ENCODE assay signal across 14 cellular contexts in the genomic region with DNA sequence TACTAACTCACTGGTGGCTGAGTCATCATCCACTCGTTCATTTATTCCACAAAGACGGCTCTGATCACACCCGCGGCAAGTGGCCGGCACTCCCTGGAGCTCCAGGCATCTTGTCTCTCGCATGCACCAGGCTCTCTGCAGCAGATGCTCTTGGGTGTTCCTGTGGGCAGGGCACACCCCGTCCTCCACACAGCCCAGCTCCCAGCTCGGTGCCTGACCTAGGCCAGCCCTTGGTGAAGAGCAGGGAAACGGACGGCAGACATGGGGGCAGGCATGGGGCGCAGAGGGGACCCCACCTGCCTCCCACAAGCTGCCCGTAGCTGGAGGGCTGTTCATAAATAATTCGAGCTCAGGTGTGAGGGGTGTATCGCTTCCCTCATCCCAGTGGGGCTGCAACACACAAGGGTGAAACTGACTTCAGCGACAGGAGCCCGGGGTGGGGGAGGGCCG. TPM values are rescaled to one million over a fixed set of nuclear protein-coding genes. Genes with fewer than 3 reads are reported as not detected.
DNase-seq lines count a peak whose midpoint lies in the region; ATAC-seq, FAIRE-seq and TF ChIP-seq lines count a peak whose summit lies in the region.
"Had no signal": no experiment of that assay in that cellular context is flagged by ENCODE, and none has a peak within 500 bp of the region (broad histone marks: within the 10 kb centered on the region; RNA-seq: fewer than 3 reads in every experiment).

No MANE protein-coding gene starts in this region.

- H3K4me3 ChIP-seq in AG04449 (ENCODE audit: low read depth, low read length) (no peak overlapping the region), HepG2 (replicated peaks in 1 of 3; ENCODE audit: insufficient read depth in 1 of 3, low read depth in 2 of 3, low read length in 3 of 3) (no peak overlapping the region; a peak in 1 of 6 replicates)
- H3K4me3 ChIP-seq: HAP-1 had no signal

- no peaks in the 10 kb centered on the region for H3K36me3 ChIP-seq in HepG2 (replicated peaks in 1 of 2; ENCODE audit: control insufficient read depth in 1 of 2, insufficient read depth in 2 of 2, low read length in 2 of 2)
- H3K36me3 ChIP-seq: brain microvascular endothelial cell, HAP-1 had no signal

- no peak for TF ChIP-seq CTCF in AG04449 (IDR thresholded peaks at IDR 0.05; ENCODE audit: insufficient read depth, low read length, missing control alignments)
- no peak for TF ChIP-seq CTCF in HepG2 (CRISPR knock-in tag; IDR thresholded peaks at IDR 0.05)
- no peak for TF ChIP-seq CTCF in D721Med (IDR thresholded peaks at IDR 0.05; ENCODE audit: insufficient read depth, missing control alignments)
- no peak for TF ChIP-seq CTCF in osteocyte (IDR thresholded peaks at IDR 0.05)

- H3K79me2 ChIP-seq in HepG2 (ENCODE audit: insufficient read depth, low read length): no peaks in the 10 kb centered on the region
- H3K79me2 ChIP-seq: parathyroid adenoma had no signal

- no TSS peak for BruUV-seq in HepG2 (replicated peaks; lab: Mats Ljungman, UMichigan)

- no peaks in the 10 kb centered on the region for H3K9me3 Mint-ChIP-seq in activated naive CD4-positive, alpha-beta T cell treated with anti-CD3 and anti-CD28 coated beads, Interleukin-2, amount 50 U/mL, for 72 hours
- H3K9me3 Mint-ChIP-seq in osteocyte (ENCODE audit: unreplicated experiment): no peaks in the 10 kb centered on the region
- H3K9me3 Mint-ChIP-seq: stimulated activated naive B cell treated with anti-CD40 and anti-IgM and Interleukin-4, amounts not matched to agents 10 μg/mL and 1 μg/mL and 100 μg/mL, for 72 hours had no signal

- H3K4me1 Mint-ChIP-seq in osteocyte (ENCODE audit: unreplicated experiment): peaks cover 8% of the 10 kb centered on the region
- H3K4me1 Mint-ChIP-seq: CD4-positive, CD25-positive, alpha-beta regulatory T cell; stimulated activated naive B cell treated with anti-CD40 and anti-IgM and Interleukin-4, amounts not matched to agents 10 μg/mL and 1 μg/mL and 100 μg/mL, for 72 hours had no signal

- H3K4me2 ChIP-seq in HepG2 (ENCODE audit: low read depth, low read length): peak overlapping the region; percentile 28; the same call in 1 of the 2 replicates

- peaks cover 28% of the 10 kb centered on the region for H3K27me3 Mint-ChIP-seq in osteocyte (ENCODE audit: unreplicated experiment)

- H3K9ac ChIP-seq in HepG2 (ENCODE audit: insufficient read depth, low read depth, low read length): no peak overlapping the region
- H3K9ac ChIP-seq: parathyroid adenoma had no signal

- H4K20me1 ChIP-seq in HepG2 (ENCODE audit: insufficient read depth, low read length): no peaks in the 10 kb centered on the region

- DNase-seq in AG04449 (ENCODE audit: low read depth, low spot score) (peak; percentile 7), Daoy (ENCODE audit: low read depth) (peak; percentile 33), RCC 7860 (ENCODE audit: low spot score) (peak; percentile 54), HepG2 (ENCODE audit: low spot score) (peak; percentile 74), D721Med (ENCODE audit: insufficient read length, low spot score) (no peak), osteocyte (ENCODE audit: extremely low spot score, unreplicated experiment) (no peak)
- DNase-seq in activated naive CD4-positive, alpha-beta T cell treated with anti-CD3 and anti-CD28 coated beads, Interleukin-2, amount 50 U/mL, for 72 hours (ENCODE audit: low spot score in 2 of 2): no peak
- DNase-seq: CD4-positive, CD25-positive, alpha-beta regulatory T cell; hippocampal formation; stimulated activated naive B cell treated with anti-CD40 and anti-IgM and Interleukin-4, amounts not matched to agents 10 μg/mL and 1 μg/mL and 100 μg/mL, for 72 hours had no signal

- ATAC-seq in HepG2: peak; percentile 9; the same call in 1 of the 3 replicates
- no peak for ATAC-seq in activated naive CD4-positive, alpha-beta T cell treated with anti-CD3 and anti-CD28 coated beads, Interleukin-2, amount 50 U/mL, for 72 hours
- no peak for ATAC-seq in GM18511 (IDR thresholded peaks at IDR 0.05; ENCODE audit: unreplicated experiment)
- ATAC-seq: stimulated activated naive B cell treated with anti-CD40 and anti-IgM and Interleukin-4, amounts not matched to agents 10 μg/mL and 1 μg/mL and 100 μg/mL, for 72 hours had no signal

- peaks cover 66% of the 10 kb centered on the region for H3K4me1 ChIP-seq in HepG2 (ENCODE audit: insufficient read depth, low read length)
- H3K4me1 ChIP-seq: HAP-1, parathyroid adenoma had no signal

- CTCF ChIA-PET in AG04449 (lab: Yijun Ruan, JAX): interaction anchor here (1.1 to 1.7 kb wide), 3 partner anchors 83 to 280 kb away, joined by 3 to 6 read pairs (median 4); no protein-coding TSS in a partner anchor
- CTCF ChIA-PET in HepG2 (lab: Yijun Ruan, JAX; ENCODE audit: low intra/inter-chr PET ratio, low total read pairs): no interaction called here

- TF ChIP-seq EP300 in HepG2 (IDR thresholded peaks at IDR 0.05; ENCODE audit: low read depth in 2 of 2, low read length in 2 of 2) (peak in 1 of 2 experiments; percentile 41; a peak in 1 of 4 replicates), HepG2 (CRISPR knock-in tag; IDR thresholded peaks at IDR 0.05; ENCODE audit: borderline replicate concordance) (no peak; the same call in 1 of the 2 replicates)

- H3K27ac Mint-ChIP-seq in activated naive CD4-positive, alpha-beta T cell treated with anti-CD3 and anti-CD28 coated beads, Interleukin-2, amount 50 U/mL, for 72 hours: no peak overlapping the region
- H3K27ac Mint-ChIP-seq in osteocyte (ENCODE audit: unreplicated experiment): no peak overlapping the region
- H3K27ac Mint-ChIP-seq: CD4-positive, CD25-positive, alpha-beta regulatory T cell; stimulated activated naive B cell treated with anti-CD40 and anti-IgM and Interleukin-4, amounts not matched to agents 10 μg/mL and 1 μg/mL and 100 μg/mL, for 72 hours had no signal

- no peaks in the 10 kb centered on the region for H3K36me3 Mint-ChIP-seq in activated naive CD4-positive, alpha-beta T cell treated with anti-CD3 and anti-CD28 coated beads, Interleukin-2, amount 50 U/mL, for 72 hours
- no peaks in the 10 kb centered on the region for H3K36me3 Mint-ChIP-seq in osteocyte (ENCODE audit: unreplicated experiment)
- H3K36me3 Mint-ChIP-seq: CD4-positive, CD25-positive, alpha-beta regulatory T cell; stimulated activated naive B cell treated with anti-CD40 and anti-IgM and Interleukin-4, amounts not matched to agents 10 μg/mL and 1 μg/mL and 100 μg/mL, for 72 hours had no signal

- in situ Hi-C loops in HepG2 (cut with HindIII; ENCODE audit: extremely low pct_ligation_motif_present, low pct_unique_long_range_greater_than_20kb): loop anchor here (5.0 kb wide), 1 partner anchor 50 kb away; the partner anchor contains the start of gene INHBB

- intact Hi-C loops in HepG2 (cut with micrococcal nuclease; ENCODE audit: unreplicated experiment): loop anchor here (5.0 kb wide), 2 partner anchors 155 to 280 kb away; no protein-coding TSS in a partner anchor

- no peak for TF ChIP-seq POLR2A in HepG2 (IDR thresholded peaks at IDR 0.05; ENCODE audit: insufficient read depth in 1 of 2, low read depth in 2 of 2, low read length in 2 of 2)

- no peak for TF ChIP-seq RAD21 in HepG2 (CRISPR knock-in tag; IDR thresholded peaks at IDR 0.05)

- no peak overlapping the region for H2AFZ ChIP-seq in HepG2 (ENCODE audit: low read length)
- H2AFZ ChIP-seq: parathyroid adenoma had no signal

- FAIRE-seq in RCC 7860 (lab: Jason Lieb, UNC): no peak
- no peak for FAIRE-seq in HepG2 (lab: Jason Lieb, UNC)
- no peak for FAIRE-seq in D721Med (lab: Jason Lieb, UNC)

- no peak overlapping the region for H3K4me3 Mint-ChIP-seq in osteocyte (ENCODE audit: unreplicated experiment)
- H3K4me3 Mint-ChIP-seq: CD4-positive, CD25-positive, alpha-beta regulatory T cell had no signal

- POLR2A ChIA-PET in AG04449 (lab: Yijun Ruan, JAX): no interaction called here
- POLR2A ChIA-PET in HepG2 (lab: Yijun Ruan, JAX): interaction anchor here (1.4 to 7.0 kb wide), 2 partner anchors 13 to 68 kb away, joined by 5 to 55 read pairs; no protein-coding TSS in a partner anchor

- WGBS in HepG2 (ENCODE audit: low lambda C conversion rate): 35% methylated on average over 15 of the region's 17 CpGs

- H3K27ac ChIP-seq in HepG2 (ENCODE audit: extremely low read length, insufficient read depth, low read length): no peak overlapping the region
- H3K27ac ChIP-seq: brain microvascular endothelial cell, parathyroid adenoma had no signal

- no peaks in the 10 kb centered on the region for H3K9me3 ChIP-seq in HepG2 (ENCODE audit: low read length)
- H3K9me3 ChIP-seq: HAP-1 had no signal

- peaks cover 0 to 7% of the 10 kb centered on the region in 2 experiments; a peak in 2 of 5 replicates for H3K27me3 ChIP-seq in HepG2 (ENCODE audit: control insufficient read depth in 1 of 2, insufficient read depth in 2 of 2, low read length in 2 of 2)

TF ChIP-seq in HepG2, 621 proteins besides CTCF, POLR2A, EP300 and RAD21 (continues in another document):
- TF ChIP-seq KDM3A (CRISPR knock-in tag; IDR thresholded peaks at IDR 0.05; ENCODE audit: low read depth) (no peak), GTF3A (CRISPR knock-in tag; conservative IDR thresholded peaks at IDR 0.05) (no peak)

RNA-seq across cellular contexts. Expression of gene INHBB, which starts 51.5 kb away (rescaled TPM):
- total RNA-seq in Daoy (2014; rRNA removed; shearing (Covaris generic)): 0.29 and 1.0 TPM in 2 replicates
- total RNA-seq in HepG2 (2016; rRNA removed; fragmentation: Illumina TruSeq; extraction: Trizol) (0.17 and 0.20 TPM in 2 replicates), osteocyte (0.50 and 0.62 TPM in 2 replicates)
- total RNA-seq in HepG2 (2016; cell fraction: cytosol; rRNA removed; fragmentation: Illumina TruSeq; extraction: Trizol; ENCODE audit: low read depth): not detected in 2 replicates
- 0.09 and 0.19 TPM in 2 replicates for total RNA-seq in HepG2 (2016; cell fraction: insoluble cytoplasmic fraction; rRNA removed; fragmentation: Illumina TruSeq; extraction: Trizol)
- 0.09 and 0.10 TPM in 2 replicates for total RNA-seq in HepG2 (2016; cell fraction: membrane; rRNA removed; fragmentation: Illumina TruSeq; extraction: Trizol)
- total RNA-seq in HepG2 (2016; cell fraction: nucleus; rRNA removed; fragmentation: Illumina TruSeq; extraction: Trizol): 0.40 and 0.47 TPM in 2 replicates
- polyA plus RNA-seq in HepG2 (2011; rRNA removed): 1.7 and 2.4 TPM in 2 replicates
- 2.2 and 2.3 TPM in 2 replicates for polyA plus RNA-seq in HepG2 (2011; cell fraction: cytosol; rRNA removed)
- 2.0 and 2.4 TPM in 2 replicates for polyA plus RNA-seq in HepG2 (2011; cell fraction: nucleus; rRNA removed)
- 0.34 and 0.88 TPM in 2 replicates for polyA plus RNA-seq in HepG2 (2012)
- polyA plus RNA-seq in HepG2 (2016; cell fraction: cytosol; fragmentation: Illumina TruSeq; extraction: Trizol; ENCODE audit: low read depth): 0.05 TPM in 1 of 2 replicates, not detected in the other
- polyA plus RNA-seq in HepG2 (2016; cell fraction: insoluble cytoplasmic fraction; fragmentation: Illumina TruSeq; extraction: Trizol; ENCODE audit: low read depth): 0.10 and 0.17 TPM in 2 replicates
- 0.06 TPM in 2 replicates for polyA plus RNA-seq in HepG2 (2016; cell fraction: membrane; fragmentation: Illumina TruSeq; extraction: Trizol; ENCODE audit: low read depth)
- 0.37 and 0.68 TPM in 2 replicates for polyA plus RNA-seq in HepG2 (2016; cell fraction: nucleus; fragmentation: Illumina TruSeq; extraction: Trizol; ENCODE audit: insufficient read depth, low read depth)
- 4.0 TPM in 1 of 2 replicates, not detected in the other for polyA minus RNA-seq in HepG2 (2011; rRNA and poly(A)+ RNA removed; ENCODE audit: low replicate concordance)
- polyA minus RNA-seq in HepG2 (2011; cell fraction: cytosol; rRNA and poly(A)+ RNA removed): 2.7 TPM in 2 replicates
- 0.90 and 1.1 TPM in 2 replicates for polyA minus RNA-seq in HepG2 (2011; cell fraction: nucleus; rRNA and poly(A)+ RNA removed)
- total RNA-seq in activated naive CD4-positive, alpha-beta T cell treated with anti-CD3 and anti-CD28 coated beads, Interleukin-2, amount 50 U/mL, for 72 hours: not detected
- total RNA-seq: CD4-positive, CD25-positive, alpha-beta regulatory T cell had no signal
- polyA plus RNA-seq: CD4-positive, CD25-positive, alpha-beta regulatory T cell had no signal

Comparison
In these comparisons a context has a peak if more than half of its experiments do, and no peak if none do; other contexts are left out.
1. DNase-seq: peak in AG04449 (single experiment), Daoy (single experiment), RCC 7860 (single experiment) and HepG2 (single experiment); none in D721Med (single experiment), activated naive CD4-positive, alpha-beta T cell treated with anti-CD3 and anti-CD28 coated beads, Interleukin-2, amount 50 U/mL, for 72 hours (0 of 2) and osteocyte (single experiment).